18 cellular contexts compared by ENCODE assay signal in genomic region chr3:11706604-11707003, GRCh38.
"Had no signal": no experiment of that assay in that cellular context is flagged by ENCODE, and none has a peak within 500 bp of the region (broad histone marks: within the 10 kb centered on the region; RNA-seq: fewer than 3 reads in every experiment).

No MANE protein-coding gene starts in this region.

- ATAC-seq: activated CD4-positive, alpha-beta T cell treated with anti-CD3 and anti-CD28 coated beads for 36 hours; activated CD8-positive, alpha-beta T cell treated with anti-CD3 and anti-CD28 coated beads for 36 hours; activated T-cell treated with anti-CD3 and anti-CD28 coated beads, Interleukin-2, amount 50 U/mL, for 72 hours; T-helper 17 cell had no signal

- H3K4me2 ChIP-seq: KMS-11 had no signal

- H3K9ac ChIP-seq: KMS-11 had no signal

- H3K36me3 ChIP-seq: brain microvascular endothelial cell had no signal

- DNase-seq: activated CD4-positive, alpha-beta T cell treated with anti-CD3 and anti-CD28 coated beads for 36 hours; activated CD4-positive, alpha-beta T cell treated with anti-CD3 and anti-CD28 coated beads, Interleukin-2, amount 50 U/mL, for 1 hour; activated CD8-positive, alpha-beta memory T cell treated with anti-CD3 and anti-CD28 coated beads, Interleukin-2, amount 50 U/mL, for 4 hours; activated CD8-positive, alpha-beta T cell treated with anti-CD3 and anti-CD28 coated beads for 36 hours; activated gamma-delta T cell treated with Interleukin-2 at 50 U/mL for 16 hours; activated naive CD4-positive, alpha-beta T cell treated with anti-CD3 and anti-CD28 coated beads, Interleukin-2, amount 10 ng/mL, durations not matched to agents 7 days and 5 days; activated naive CD8-positive, alpha-beta T cell treated with anti-CD3 and anti-CD28 coated beads for 36 hours; activated T-cell treated with anti-CD3 and anti-CD28 coated beads, Interleukin-2, amount 50 U/mL, for 72 hours; brain microvascular endothelial cell; cerebellar nuclear complex; NCI-H1092; NCI-H1417; NCI-H2029 treated with DMSO at 0.1 percent for 48 hours; NCI-H226; SIG-M5; T-helper 17 cell; T-helper 9 cell had no signal

- H3K27ac ChIP-seq: brain microvascular endothelial cell, KMS-11 had no signal

- H3K27me3 ChIP-seq: brain microvascular endothelial cell had no signal
